In the genomic region with DNA sequence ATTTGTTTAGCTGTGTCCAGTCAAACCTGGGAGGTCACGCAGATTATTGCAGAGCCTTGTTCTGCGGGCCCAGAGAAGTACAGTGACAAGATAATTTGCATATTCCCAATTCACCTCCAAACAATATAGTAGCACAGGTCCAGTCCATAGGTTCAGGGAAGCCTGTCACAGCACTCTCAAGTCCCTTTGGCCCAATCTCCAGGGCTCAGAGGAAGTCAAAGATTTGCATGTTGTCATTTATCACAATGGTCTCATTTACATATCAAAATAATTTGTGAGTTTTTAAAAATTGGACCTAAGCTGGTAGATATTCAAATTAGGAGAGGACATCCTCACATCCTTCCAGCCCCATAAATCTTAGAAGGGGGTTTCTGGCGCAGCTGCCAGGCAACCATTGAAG, we compare ENCODE assay signal across 14 cellular contexts. TPM values are rescaled to one million over a fixed set of nuclear protein-coding genes. Genes with fewer than 3 reads are reported as not detected.
DNase-seq lines count a peak whose midpoint lies in the region; ATAC-seq, FAIRE-seq and TF ChIP-seq lines count a peak whose summit lies in the region.
"Had no signal": no experiment of that assay in that cellular context is flagged by ENCODE, and none has a peak within 500 bp of the region (broad histone marks: within the 10 kb centered on the region; RNA-seq: fewer than 3 reads in every experiment).

No MANE protein-coding gene starts in this region.

- H3K4me1 ChIP-seq in left lung: peaks cover 8 to 38% of the 10 kb centered on the region in 2 donors
- peaks cover 17 to 73% (median 50%) of the 10 kb centered on the region in 6 donors for H3K4me1 ChIP-seq in spleen

- no peak for FAIRE-seq in GM12891 (lab: Jason Lieb, UNC)
- FAIRE-seq: H1 had no signal

- no peak for TF ChIP-seq POLR2A in GM12891 (IDR thresholded peaks at IDR 0.05; ENCODE audit: low read depth, low read length)
- TF ChIP-seq POLR2A in spleen (IDR thresholded peaks at IDR 0.05): no peak

- no peak for TF ChIP-seq CTCF in RWPE1 (conservative IDR thresholded peaks at IDR 0.05; ENCODE audit: low read depth)
- no peak for TF ChIP-seq CTCF in left lung (IDR thresholded peaks at IDR 0.05)
- no peak for TF ChIP-seq CTCF in spleen (IDR thresholded peaks at IDR 0.05 in 8 of 11, conservative IDR thresholded peaks at IDR 0.05 in 3 of 11)
- TF ChIP-seq CTCF in brain microvascular endothelial cell (IDR thresholded peaks at IDR 0.05; ENCODE audit: low read depth, low read length, missing control alignments): no peak

- CTCF ChIA-PET in RWPE1 (lab: Yijun Ruan, JAX): no interaction called here

- WGBS in spleen, 5 donors: 79 to 86% (median 80%) methylated on average over 3 of the region's 3 CpGs

- ATAC-seq in left lung (no peak), HG02588 (IDR thresholded peaks at IDR 0.05; ENCODE audit: unreplicated experiment) (no peak)

- intact Hi-C loops in left lung (cut with DNase I) (no loop called here), spleen (cut with DNase I; ENCODE audit: low total_unique reads) (no loop called here)

- H3K36me3 ChIP-seq in left lung (peaks cover 4 to 31% of the 10 kb centered on the region in 2 donors), spleen (peaks cover 0 to 62% (median 32%) of the 10 kb centered on the region in 6 donors), brain microvascular endothelial cell (replicated peaks) (peaks cover 19% of the 10 kb centered on the region)

- H3K27ac ChIP-seq in RWPE1 (peak overlapping the region; percentile 53), left lung (peak overlapping the region; percentile 65 to 78), spleen (peak overlapping the region in 6 of 8 donors; percentile 35 to 80 (median 72)), brain microvascular endothelial cell (no peak overlapping the region)

- H3K4me3 ChIP-seq in left lung: no peak overlapping the region
- H3K4me3 ChIP-seq in spleen: no peak overlapping the region
- no peak overlapping the region for H3K4me3 ChIP-seq in brain microvascular endothelial cell (ENCODE audit: low read depth, low read length)

- in situ Hi-C loops in brain microvascular endothelial cell (cut with HindIII; ENCODE audit: low pct_ligation_motif_present, low sequenced_read_pairs): no loop called here

- H3K27me3 ChIP-seq in left lung (no peaks in the 10 kb centered on the region), spleen (replicated peaks in 1 of 7) (no peaks in the 10 kb centered on the region), brain microvascular endothelial cell (replicated peaks) (no peaks in the 10 kb centered on the region)

- no peaks in the 10 kb centered on the region for H3K9me3 ChIP-seq in left lung
- H3K9me3 ChIP-seq in spleen: no peaks in the 10 kb centered on the region

- POLR2A ChIA-PET in RWPE1 (lab: Yijun Ruan, JAX; ENCODE audit: low non-redundant PET): interaction anchor here (0.6 kb wide), 1 partner anchor 98 kb away, joined by 4 read pairs; no protein-coding TSS in a partner anchor

- no peak for DNase-seq in GM12891 (ENCODE audit: insufficient read length, low spot score)
- DNase-seq in RWPE1 (ENCODE audit: low spot score): no peak
- DNase-seq in left lung: no peak
- no peak for DNase-seq in spleen
- no peak for DNase-seq in HPDE6-E6E7 (ENCODE audit: extremely low spot score)
- DNase-seq in brain microvascular endothelial cell: no peak
- DNase-seq: GDM1; NCI-H2107; stimulated activated CD4-positive, alpha-beta T cell treated with anti-CD3 and anti-CD28 coated beads, Interleukin-2, amount 100 ng/mL, for 48 hours had no signal

TF ChIP-seq in GM12891, 5 proteins besides CTCF, POLR2A, EP300 and RAD21:
- TF ChIP-seq POU2F2 (IDR thresholded peaks at IDR 0.05; ENCODE audit: low read depth, low read length) (peak; percentile 17; the same call in 1 of the 2 replicates), PAX5 (IDR thresholded peaks at IDR 0.05; ENCODE audit: insufficient read depth, low read length, severe bottlenecking) (no peak), SPI1 (IDR thresholded peaks at IDR 0.05; ENCODE audit: low read depth, low read length) (no peak), TAF1 (IDR thresholded peaks at IDR 0.05; ENCODE audit: low read depth, low read length) (no peak)

RNA-seq across cellular contexts. Expression of a gene that starts 11.9 kb away (rescaled TPM):
- polyA plus RNA-seq in GM12891 (2012; ENCODE audit: low read depth, missing spikeins): 12.0 TPM
- total RNA-seq in left lung: 10 to 100 TPM; 46.2 to 63.2 TPM
- 10 to 100 TPM; 38.7 to 68.8 (median 46.5) TPM for total RNA-seq in spleen
- polyA plus RNA-seq in spleen: 10 to 100 TPM; 10.5 to 23.7 (median 12.3) TPM

RNA-seq across cellular contexts. Expression of a gene that starts 13.7 kb away (rescaled TPM):
- 0.08 TPM for polyA plus RNA-seq in GM12891 (2012; ENCODE audit: low read depth, missing spikeins)
- not detected for total RNA-seq in left lung
- not detected for total RNA-seq in spleen
- polyA plus RNA-seq in spleen: under 1 TPM in 1 of 3 donors, not detected in 2; 0.13 TPM
- total RNA-seq: H1, lower leg skin, pulmonary artery endothelial cell had no signal
- polyA plus RNA-seq: adipose tissue had no signal

RNA-seq across cellular contexts. Expression of a gene that starts 16.7 kb away (rescaled TPM):
- 59.8 TPM for polyA plus RNA-seq in GM12891 (2012; ENCODE audit: low read depth, missing spikeins)
- total RNA-seq in left lung (100 to 1,000 TPM in 1 of 2 donors, 10 to 100 TPM in 1; 90.8 to 116 TPM), spleen (100 to 1,000 TPM; 108 to 196 (median 173) TPM)
- 10 to 100 TPM in 1 of 3 donors, 1 to 10 TPM in 2; 8.2 to 26.0 (median 8.8) TPM for polyA plus RNA-seq in spleen

RNA-seq across cellular contexts. Expression of a gene that starts 22.6 kb away (rescaled TPM):
- polyA plus RNA-seq in GM12891 (2012; ENCODE audit: low read depth, missing spikeins): 8.2 TPM
- total RNA-seq in left lung (10 to 100 TPM; 10.6 to 12.1 TPM), spleen (10 to 100 TPM in 5 of 7 donors, 1 to 10 TPM in 2; 7.3 to 12.9 (median 11.4) TPM)
- 10 to 100 TPM in 2 of 3 donors, 1 to 10 TPM in 1; 7.3 to 12.4 (median 11.1) TPM for polyA plus RNA-seq in spleen

RNA-seq across cellular contexts. Expression of a gene that starts 28.2 kb away (rescaled TPM):
- 31.0 TPM for polyA plus RNA-seq in GM12891 (2012; ENCODE audit: low read depth, missing spikeins)
- total RNA-seq in left lung: 1 to 10 TPM in 1 of 2 donors, under 1 TPM in 1; 0.97 to 1.7 TPM
- 1 to 10 TPM; 1.0 to 5.5 (median 3.2) TPM for total RNA-seq in spleen
- 1 to 10 TPM; 1.5 to 3.5 (median 2.0) TPM for polyA plus RNA-seq in spleen
